In the genomic region with DNA sequence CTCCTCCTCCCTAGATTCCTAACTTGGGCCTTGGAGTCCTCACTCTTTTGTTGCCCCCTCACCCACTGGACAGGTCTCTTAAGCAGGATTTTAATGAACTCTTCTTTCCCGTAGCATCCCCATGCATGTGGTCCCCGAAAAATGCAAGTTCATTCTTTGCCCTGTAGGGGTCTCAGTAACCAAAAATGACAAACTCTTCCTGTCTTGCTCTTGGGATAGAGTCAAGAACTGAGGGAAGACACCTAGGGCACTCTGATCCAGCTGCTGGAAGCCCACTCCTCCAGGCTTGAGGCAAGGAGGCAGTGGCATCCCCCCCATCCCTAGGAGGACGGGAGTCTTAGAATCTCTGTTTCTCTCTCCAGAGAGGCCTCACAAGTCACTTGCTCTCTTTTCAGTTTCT, we compare ENCODE assay signal across 14 cellular contexts.
DNase-seq lines count a peak whose midpoint lies in the region; ATAC-seq, FAIRE-seq and TF ChIP-seq lines count a peak whose summit lies in the region.
"Had no signal": no experiment of that assay in that cellular context is flagged by ENCODE, and none has a peak within 500 bp of the region (broad histone marks: within the 10 kb centered on the region; RNA-seq: fewer than 3 reads in every experiment).

No MANE protein-coding gene starts in this region.

- FAIRE-seq in GM12891 (lab: Jason Lieb, UNC), result no peak
- FAIRE-seq: bronchial epithelial cell had no signal

- CTCF ChIA-PET in BJ (lab: Yijun Ruan, JAX), result no interaction called here

- H3K4me3 ChIP-seq in BJ (ENCODE audit: low read depth, low read length) (no peak overlapping the region), LNCaP clone FGC (ENCODE audit: low read depth, low read length) (no peak overlapping the region), endodermal cell (ENCODE audit: low read length) (no peak overlapping the region)

- H3K27ac Mint-ChIP-seq in endodermal cell, result no peak overlapping the region
- no peak overlapping the region for H3K27ac Mint-ChIP-seq in activated CD4-positive, alpha-beta T cell treated with anti-CD3 and anti-CD28 coated beads, Interleukin-2, amount 10 ng/mL, durations not matched to agents 24 days and 14 days
- H3K27ac Mint-ChIP-seq: activated CD4-positive, alpha-beta T cell treated with anti-CD3 and anti-CD28 coated beads for 36 hours had no signal

- peak; percentile 64 for ATAC-seq in GM18502 (IDR thresholded peaks at IDR 0.05; ENCODE audit: poor library complexity, unreplicated experiment)
- ATAC-seq in GM19463 (IDR thresholded peaks at IDR 0.05; ENCODE audit: unreplicated experiment), result no peak
- ATAC-seq: activated CD4-positive, alpha-beta T cell treated with anti-CD3 and anti-CD28 coated beads for 36 hours had no signal

- TF ChIP-seq POLR2A in GM12891 (IDR thresholded peaks at IDR 0.05; ENCODE audit: low read depth, low read length), result no peak

- no peak overlapping the region for H3K4me3 Mint-ChIP-seq in endodermal cell
- no peak overlapping the region for H3K4me3 Mint-ChIP-seq in activated CD4-positive, alpha-beta T cell treated with anti-CD3 and anti-CD28 coated beads, Interleukin-2, amount 10 ng/mL, durations not matched to agents 24 days and 14 days
- H3K4me3 Mint-ChIP-seq: activated CD4-positive, alpha-beta T cell treated with anti-CD3 and anti-CD28 coated beads for 36 hours had no signal

- DNase-seq in BJ (ENCODE audit: low read depth), result no peak
- DNase-seq in LNCaP clone FGC (ENCODE audit: low read depth), result no peak
- peak; percentile 49 for DNase-seq in endodermal cell
- DNase-seq in NCI-H510A treated with DMSO at 0.1 percent for 48 hours (lab: John Stamatoyannopoulos, UW), result no peak
- no peak for DNase-seq in GM12891 (ENCODE audit: insufficient read length, low spot score)
- DNase-seq in activated CD4-positive, alpha-beta T cell treated with anti-CD3 and anti-CD28 coated beads, Interleukin-2, amount 10 ng/mL, durations not matched to agents 24 days and 14 days, result no peak
- DNase-seq: activated CD4-positive, alpha-beta T cell treated with anti-CD3 and anti-CD28 coated beads for 36 hours; NCI-H2029 treated with DMSO at 0.1 percent for 48 hours; nucleus accumbens; SIG-M5; stimulated activated CD4-positive, alpha-beta T cell treated with anti-CD3 and anti-CD28 coated beads, Interleukin-1b, Interleukin-23, amount 100 ng/mL, for 48 hours had no signal

- no peaks in the 10 kb centered on the region for H3K4me1 Mint-ChIP-seq in endodermal cell
- no peaks in the 10 kb centered on the region for H3K4me1 Mint-ChIP-seq in activated CD4-positive, alpha-beta T cell treated with anti-CD3 and anti-CD28 coated beads, Interleukin-2, amount 10 ng/mL, durations not matched to agents 24 days and 14 days
- H3K4me1 Mint-ChIP-seq: activated CD4-positive, alpha-beta T cell treated with anti-CD3 and anti-CD28 coated beads for 36 hours had no signal

- no peaks in the 10 kb centered on the region for H3K36me3 Mint-ChIP-seq in endodermal cell (ENCODE audit: low read depth)
- H3K36me3 Mint-ChIP-seq in activated CD4-positive, alpha-beta T cell treated with anti-CD3 and anti-CD28 coated beads, Interleukin-2, amount 10 ng/mL, durations not matched to agents 24 days and 14 days (ENCODE audit: low read depth), result no peaks in the 10 kb centered on the region

- POLR2A ChIA-PET in BJ (lab: Charles Lee), result no interaction called here

- H3K4me1 ChIP-seq in endodermal cell (ENCODE audit: control insufficient read depth, insufficient read depth, low read length), result no peaks in the 10 kb centered on the region

- H3K27me3 Mint-ChIP-seq in endodermal cell (ENCODE audit: insufficient read depth), result no peaks in the 10 kb centered on the region
- no peaks in the 10 kb centered on the region for H3K27me3 Mint-ChIP-seq in activated CD4-positive, alpha-beta T cell treated with anti-CD3 and anti-CD28 coated beads, Interleukin-2, amount 10 ng/mL, durations not matched to agents 24 days and 14 days

- 96 to 100% methylated on average over 1 to 3 of the region's 3 CpGs for WGBS in endodermal cell (ENCODE audit: insufficient coverage in 1 of 2, insufficient read length in 1 of 2), 2 experiments

- no peak overlapping the region for H3K9ac ChIP-seq in endodermal cell (ENCODE audit: extremely low read depth, low read length, poor library complexity, severe bottlenecking)

- intact Hi-C loops in activated CD4-positive, alpha-beta T cell treated with anti-CD3 and anti-CD28 coated beads, Interleukin-2, amount 10 ng/mL, durations not matched to agents 24 days and 14 days (cut with micrococcal nuclease), result no loop called here

- H3K9me3 Mint-ChIP-seq in endodermal cell, result no peaks in the 10 kb centered on the region
- no peaks in the 10 kb centered on the region for H3K9me3 Mint-ChIP-seq in activated CD4-positive, alpha-beta T cell treated with anti-CD3 and anti-CD28 coated beads, Interleukin-2, amount 10 ng/mL, durations not matched to agents 24 days and 14 days

- peak; percentile 25 for TF ChIP-seq CTCF in BJ (IDR thresholded peaks at IDR 0.05; ENCODE audit: insufficient read depth, low read depth, low read length)
- TF ChIP-seq CTCF in LNCaP clone FGC (IDR thresholded peaks at IDR 0.05; ENCODE audit: control insufficient read depth, extremely low read depth, insufficient read depth), result peak; percentile 12; the same call in 1 of the 2 replicates
- TF ChIP-seq CTCF in endodermal cell (conservative IDR thresholded peaks at IDR 0.05), result peak; percentile 66

- no peaks in the 10 kb centered on the region for H3K36me3 ChIP-seq in BJ (ENCODE audit: control insufficient read depth, insufficient read depth, low read length)
- H3K36me3 ChIP-seq in endodermal cell (ENCODE audit: control insufficient read depth, insufficient read depth, low read length), result no peaks in the 10 kb centered on the region

- H3K27ac ChIP-seq in endodermal cell (ENCODE audit: low read depth, low read length), result no peak overlapping the region

- H3K27me3 ChIP-seq in BJ (ENCODE audit: control insufficient read depth, insufficient read depth, low read length) (no peaks in the 10 kb centered on the region), endodermal cell (ENCODE audit: control insufficient read depth, insufficient read depth, low read length, poor library complexity, severe bottlenecking) (no peaks in the 10 kb centered on the region)

- H3K9me3 ChIP-seq in endodermal cell (ENCODE audit: control insufficient read depth, low read length), result no peaks in the 10 kb centered on the region

TF ChIP-seq in GM12891, 5 proteins besides CTCF, POLR2A, EP300 and RAD21:
- TF ChIP-seq SPI1 (IDR thresholded peaks at IDR 0.05; ENCODE audit: low read depth, low read length) (no peak), POU2F2 (IDR thresholded peaks at IDR 0.05; ENCODE audit: low read depth, low read length) (no peak), POLR2AphosphoS5 (IDR thresholded peaks at IDR 0.05; ENCODE audit: low read depth, low read length) (no peak), TAF1 (IDR thresholded peaks at IDR 0.05; ENCODE audit: low read depth, low read length) (no peak), PAX5 (IDR thresholded peaks at IDR 0.05; ENCODE audit: insufficient read depth, low read length, severe bottlenecking) (no peak)

Comparison
In these comparisons a context has a peak if more than half of its experiments do, and no peak if none do; other contexts are left out.
1. CTCF ChIP-seq: peak in every context shown above with its lines; median percentile 66 in endodermal cell; 25 in BJ; 12 in LNCaP clone FGC.